2 cellular contexts compared by ENCODE assay signal in genomic region chr12:121237415-121237814, GRCh38.
TF ChIP-seq lines count a peak whose summit lies in the region.

No MANE protein-coding gene starts in this region.

TF ChIP-seq in HepG2, 621 proteins besides CTCF, POLR2A, EP300 and RAD21:
- TF ChIP-seq ZNF121 (CRISPR knock-in tag; IDR thresholded peaks at IDR 0.05) (0 out of 2 replicates have a peak, but pooled peaks have one; percentile 16), ZNF329 (CRISPR knock-in tag; IDR thresholded peaks at IDR 0.05; ENCODE audit: low read depth) (no peak), ARNTL (CRISPR knock-in tag; IDR thresholded peaks at IDR 0.05) (no peak), ARNT (IDR thresholded peaks at IDR 0.05) (no peak), U2AF1 (optimal IDR thresholded peaks at IDR 0.05; ENCODE audit: low read depth, low read length) (no peak), IRF2 (CRISPR knock-in tag; IDR thresholded peaks at IDR 0.05) (no peak)

TF ChIP-seq in GM23338, 12 proteins besides CTCF, POLR2A, EP300 and RAD21:
- no peak for TF ChIP-seq POLR2AphosphoS5 (IDR thresholded peaks at IDR 0.05; ENCODE audit: low read depth)
